ENCODE assay signal across 12 cellular contexts in the genomic region with DNA sequence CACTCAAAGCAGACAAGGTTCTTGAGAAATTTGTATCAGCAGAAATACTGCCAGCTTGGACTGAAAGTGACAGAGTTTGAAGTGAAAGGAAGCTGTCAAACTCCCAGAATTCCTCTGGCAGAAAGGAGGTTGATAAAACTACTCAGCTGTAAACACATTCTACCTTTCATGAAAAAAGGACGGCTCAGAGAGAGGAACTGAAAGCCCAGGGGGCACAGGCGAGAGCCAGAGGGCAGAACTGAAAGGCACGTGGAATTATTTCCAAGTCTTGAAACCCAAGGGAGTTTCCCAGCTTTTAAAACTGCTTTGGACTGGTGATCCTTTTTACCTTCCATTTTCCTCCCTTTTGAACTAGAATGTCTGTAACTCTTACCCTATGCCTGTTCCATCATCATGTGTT. TPM values are rescaled to one million over a fixed set of nuclear protein-coding genes. Genes with fewer than 3 reads are reported as not detected.
DNase-seq lines count a peak whose midpoint lies in the region; ATAC-seq and TF ChIP-seq lines count a peak whose summit lies in the region.
"Had no signal": no experiment of that assay in that cellular context is flagged by ENCODE, and none has a peak within 500 bp of the region (broad histone marks: within the 10 kb centered on the region; RNA-seq: fewer than 3 reads in every experiment).

No MANE protein-coding gene starts in this region.

- H3K9me3 ChIP-seq in heart left ventricle (peaks cover 0 to 6% (median 0%) of the 10 kb centered on the region in 12 donors), right atrium auricular region (peaks cover 0 to 15% of the 10 kb centered on the region in 2 donors), hepatocyte (ENCODE audit: low read depth) (no peaks in the 10 kb centered on the region), upper lobe of left lung (peaks cover 0 to 7% (median 2%) of the 10 kb centered on the region in 4 donors)

- H3K27me3 ChIP-seq in heart left ventricle (peaks cover 0 to 49% (median 0%) of the 10 kb centered on the region in 9 donors), right atrium auricular region (no peaks in the 10 kb centered on the region), hepatocyte (no peaks in the 10 kb centered on the region), upper lobe of left lung (no peaks in the 10 kb centered on the region), brain microvascular endothelial cell (replicated peaks) (no peaks in the 10 kb centered on the region)

- H3K79me2 ChIP-seq in hepatocyte = no peaks in the 10 kb centered on the region

- H3K4me2 ChIP-seq in hepatocyte = no peak overlapping the region

- WGBS in heart left ventricle, 4 donors = 15 to 39% (median 28%) methylated on average over 3 of the region's 3 CpGs
- 50% methylated on average over 3 of the region's 3 CpGs for WGBS in hepatocyte (ENCODE audit: low lambda C conversion rate, missing lambda C conversion rate)
- 17 to 21% methylated on average over 3 of the region's 3 CpGs for WGBS in upper lobe of left lung, 2 donors

- H3K27ac Mint-ChIP-seq in IgD-negative memory B cell = peak overlapping the region in 1 of 3 donors; percentile 16

- H3K4me1 ChIP-seq in heart left ventricle (peaks cover 0 to 16% (median under 1%) of the 10 kb centered on the region in 12 donors), right atrium auricular region (peaks cover 0 to 3% of the 10 kb centered on the region in 2 donors), hepatocyte (ENCODE audit: insufficient read depth) (no peaks in the 10 kb centered on the region), upper lobe of left lung (no peaks in the 10 kb centered on the region)

- H3K4me3 ChIP-seq in heart left ventricle (no peak overlapping the region), right atrium auricular region (no peak overlapping the region), hepatocyte (no peak overlapping the region), upper lobe of left lung (no peak overlapping the region), brain microvascular endothelial cell (ENCODE audit: low read depth, low read length) (no peak overlapping the region)
- H3K4me3 ChIP-seq: SK-N-MC had no signal

- H3K36me3 ChIP-seq in heart left ventricle (no peaks in the 10 kb centered on the region), right atrium auricular region (no peaks in the 10 kb centered on the region), hepatocyte (replicated peaks; ENCODE audit: insufficient read depth, low read depth) (no peaks in the 10 kb centered on the region), upper lobe of left lung (no peaks in the 10 kb centered on the region), brain microvascular endothelial cell (replicated peaks) (no peaks in the 10 kb centered on the region)

- intact Hi-C loops in heart left ventricle (cut with DNase I) = no loop called here

- H3K4me3 Mint-ChIP-seq in IgD-negative memory B cell = peak overlapping the region in 3 of 4 donors; percentile 18 to 71 (median 31)
- H3K4me3 Mint-ChIP-seq: CD4-positive, CD25-positive, alpha-beta regulatory T cell had no signal

- no peak for TF ChIP-seq EP300 in upper lobe of left lung (IDR thresholded peaks at IDR 0.05)

- H3K27me3 Mint-ChIP-seq in IgD-negative memory B cell = peaks cover 13% of the 10 kb centered on the region
- H3K27me3 Mint-ChIP-seq: CD4-positive, CD25-positive, alpha-beta regulatory T cell had no signal

- H3K27ac ChIP-seq in heart left ventricle (peak overlapping the region in 7 of 12 donors; percentile 1 to 69 (median 22)), right atrium auricular region (peak overlapping the region in 1 of 2 donors; percentile 42), hepatocyte (no peak overlapping the region), upper lobe of left lung (peak overlapping the region in 3 of 4 donors; percentile 18 to 75 (median 37)), brain microvascular endothelial cell (no peak overlapping the region)
- H3K27ac ChIP-seq: epithelial cell of prostate, SK-N-MC had no signal

- no peaks in the 10 kb centered on the region for H3K9me2 ChIP-seq in hepatocyte (replicated peaks; ENCODE audit: insufficient read depth)

- peaks cover 15 to 19% (median 16%) of the 10 kb centered on the region in 3 donors for H3K4me1 Mint-ChIP-seq in IgD-negative memory B cell

- no peaks in the 10 kb centered on the region for H4K20me1 ChIP-seq in hepatocyte (ENCODE audit: insufficient read depth, poor library complexity, severe bottlenecking)

- peak overlapping the region; percentile 41 for H2AFZ ChIP-seq in hepatocyte

- H3K36me3 Mint-ChIP-seq in IgD-negative memory B cell = peaks cover 3% of the 10 kb centered on the region
- H3K36me3 Mint-ChIP-seq: CD4-positive, CD25-positive, alpha-beta regulatory T cell had no signal

- ATAC-seq in heart left ventricle (no peak), upper lobe of left lung (ENCODE audit: low FRiP score in 2 of 2) (no peak)

- H3K9me3 Mint-ChIP-seq in IgD-negative memory B cell = no peaks in the 10 kb centered on the region

- no peak for TF ChIP-seq CTCF in heart left ventricle (IDR thresholded peaks at IDR 0.05)
- TF ChIP-seq CTCF in right atrium auricular region (IDR thresholded peaks at IDR 0.05) = no peak
- TF ChIP-seq CTCF in hepatocyte (IDR thresholded peaks at IDR 0.05; ENCODE audit: poor library complexity) = no peak
- TF ChIP-seq CTCF in upper lobe of left lung (IDR thresholded peaks at IDR 0.05) = no peak
- TF ChIP-seq CTCF in brain microvascular endothelial cell (IDR thresholded peaks at IDR 0.05; ENCODE audit: low read depth, low read length, missing control alignments) = no peak

- no peak for TF ChIP-seq POLR2A in heart left ventricle (IDR thresholded peaks at IDR 0.05)
- no peak for TF ChIP-seq POLR2A in upper lobe of left lung (IDR thresholded peaks at IDR 0.05)

- in situ Hi-C loops in ACHN (cut with HindIII; ENCODE audit: low pct_ligation_motif_present, low pct_unique_long_range_greater_than_20kb, low sequenced_read_pairs) (no loop called here), brain microvascular endothelial cell (cut with HindIII; ENCODE audit: low pct_ligation_motif_present, low sequenced_read_pairs) (no loop called here)

- DNase-seq in heart left ventricle = no peak
- no peak for DNase-seq in right atrium auricular region (ENCODE audit: low spot score)
- DNase-seq in hepatocyte (ENCODE audit: low spot score) = no peak
- no peak for DNase-seq in upper lobe of left lung
- no peak for DNase-seq in superior temporal gyrus (ENCODE audit: extremely low spot score)
- DNase-seq in ACHN = no peak
- DNase-seq in brain microvascular endothelial cell = no peak
- DNase-seq: CD4-positive, CD25-positive, alpha-beta regulatory T cell; NCI-H1930 had no signal

RNA-seq across cellular contexts. Expression of gene MED14, which starts 14.5 kb away (rescaled TPM):
- 10 to 100 TPM; 17.5 to 40.9 (median 27.4) TPM for total RNA-seq in heart left ventricle
- polyA plus RNA-seq in heart left ventricle = 10 to 100 TPM in 1 of 2 donors, 1 to 10 TPM in 1; 9.8 to 12.0 TPM
- 10 to 100 TPM; 16.1 to 22.1 TPM for total RNA-seq in right atrium auricular region
- polyA plus RNA-seq in IgD-negative memory B cell = 10.3 TPM
- 27.4 and 31.9 TPM in 2 replicates for total RNA-seq in hepatocyte
- 8.5 and 16.0 TPM in 2 replicates for polyA plus RNA-seq in hepatocyte
- 10 to 100 TPM; 20.4 to 49.2 (median 37.8) TPM for total RNA-seq in upper lobe of left lung

Comparison
In these comparisons a context has a peak if more than half of its experiments do, and no peak if none do; other contexts are left out.
1. H3K27ac ChIP-seq: peak in heart left ventricle (7 of 12) and upper lobe of left lung (3 of 4); none in hepatocyte (single experiment) and brain microvascular endothelial cell (single experiment).